ENCODE assay signal across 10 cellular contexts in genomic region chr6:138722425-138723371, GRCh38. TPM values are rescaled to one million over a fixed set of nuclear protein-coding genes. Genes with fewer than 3 reads are reported as not detected.
DNase-seq lines count a peak whose midpoint lies in the region; TF ChIP-seq lines count a peak whose summit lies in the region.
"Had no signal": no experiment of that assay in that cellular context is flagged by ENCODE, and none has a peak within 500 bp of the region (broad histone marks: within the 10 kb centered on the region; RNA-seq: fewer than 3 reads in every experiment).

No MANE protein-coding gene starts in this region.

- H3K27me3 Mint-ChIP-seq in neural progenitor cell (ENCODE audit: insufficient read depth, low read depth), result no peaks in the 10 kb centered on the region
- H3K27me3 Mint-ChIP-seq in activated T-cell treated with anti-CD3 and anti-CD28 coated beads, Interleukin-2, amount 50 U/mL, for 24 hours, result peaks cover 4% of the 10 kb centered on the region

- H2AFZ ChIP-seq in Karpas-422 (ENCODE audit: low read length), result no peak overlapping the region
- H2AFZ ChIP-seq in mammary epithelial cell (ENCODE audit: low read depth, low read length), result peak overlapping the region; percentile 23
- H2AFZ ChIP-seq in neural progenitor cell (replicated peaks), result no peak overlapping the region

- dilution Hi-C loops in mammary epithelial cell (cut with HindIII; ENCODE audit: low sequenced_read_pairs), result no loop called here

- no peaks in the 10 kb centered on the region for H3F3A ChIP-seq in neural progenitor cell (ENCODE audit: low read depth)

- H3K4me1 Mint-ChIP-seq in neural progenitor cell, result no peaks in the 10 kb centered on the region
- H3K4me1 Mint-ChIP-seq in activated T-cell treated with anti-CD3 and anti-CD28 coated beads, Interleukin-2, amount 50 U/mL, for 24 hours (ENCODE audit: low read depth), result no peaks in the 10 kb centered on the region
- H3K4me1 Mint-ChIP-seq: activated naive CD4-positive, alpha-beta T cell treated with anti-CD3 and anti-CD28 coated beads, Interleukin-2, amount 50 U/mL, for 24 hours had no signal

- TF ChIP-seq CTCF in mammary epithelial cell (conservative IDR thresholded peaks at IDR 0.05 in 1 of 2, IDR thresholded peaks at IDR 0.05 in 1 of 2; ENCODE audit: extremely low read depth in 1 of 2, insufficient read depth in 1 of 2, low read depth in 1 of 2, low read length in 2 of 2) (no peak), neural progenitor cell (IDR thresholded peaks at IDR 0.05) (no peak)

- H3K36me3 ChIP-seq in Karpas-422 (ENCODE audit: insufficient read depth, low read length) (no peaks in the 10 kb centered on the region), mammary epithelial cell (ENCODE audit: insufficient read depth, low read length) (peaks cover 3% of the 10 kb centered on the region), neural progenitor cell (no peaks in the 10 kb centered on the region)

- 58% methylated on average over 4 of the region's 4 CpGs for WGBS in mammary epithelial cell (ENCODE audit: low coverage, missing lambda C conversion rate)

- no peak overlapping the region for H3K9ac ChIP-seq in Karpas-422 (ENCODE audit: low read length)
- no peak overlapping the region for H3K9ac ChIP-seq in mammary epithelial cell (ENCODE audit: insufficient read depth, low read length)
- no peak overlapping the region for H3K9ac ChIP-seq in neural progenitor cell

- no peaks in the 10 kb centered on the region for H3K9me3 ChIP-seq in Karpas-422 (ENCODE audit: low read length)
- H3K9me3 ChIP-seq in mammary epithelial cell (replicated peaks; ENCODE audit: insufficient read depth, low read length), result no peaks in the 10 kb centered on the region
- no peaks in the 10 kb centered on the region for H3K9me3 ChIP-seq in neural progenitor cell (ENCODE audit: low read depth)

- H3K4me1 ChIP-seq in Karpas-422 (ENCODE audit: low read length) (peaks cover 26% of the 10 kb centered on the region), mammary epithelial cell (ENCODE audit: insufficient read depth, low read length) (peaks cover 10% of the 10 kb centered on the region), neural progenitor cell (no peaks in the 10 kb centered on the region)

- no peak overlapping the region for H3K4me3 Mint-ChIP-seq in neural progenitor cell
- H3K4me3 Mint-ChIP-seq in activated T-cell treated with anti-CD3 and anti-CD28 coated beads, Interleukin-2, amount 50 U/mL, for 24 hours, result no peak overlapping the region
- H3K4me3 Mint-ChIP-seq: activated naive CD4-positive, alpha-beta T cell treated with anti-CD3 and anti-CD28 coated beads, Interleukin-2, amount 50 U/mL, for 24 hours had no signal

- H3K9me2 ChIP-seq in Karpas-422 (replicated peaks; ENCODE audit: insufficient read depth, low read length), result no peaks in the 10 kb centered on the region

- no peaks in the 10 kb centered on the region for H3K9me3 Mint-ChIP-seq in neural progenitor cell
- H3K9me3 Mint-ChIP-seq in activated T-cell treated with anti-CD3 and anti-CD28 coated beads, Interleukin-2, amount 50 U/mL, for 24 hours, result no peaks in the 10 kb centered on the region
- H3K9me3 Mint-ChIP-seq: activated naive CD4-positive, alpha-beta T cell treated with anti-CD3 and anti-CD28 coated beads, Interleukin-2, amount 50 U/mL, for 24 hours had no signal

- H3K4me2 ChIP-seq in Karpas-422 (ENCODE audit: low read depth, low read length, poor library complexity, severe bottlenecking) (peak overlapping the region; percentile 8), mammary epithelial cell (ENCODE audit: insufficient read depth, low read depth, low read length) (no peak overlapping the region), neural progenitor cell (no peak overlapping the region)

- H3K27me3 ChIP-seq in Karpas-422 (ENCODE audit: low read length) (no peaks in the 10 kb centered on the region), mammary epithelial cell (ENCODE audit: insufficient read depth, low read length) (no peaks in the 10 kb centered on the region), neural progenitor cell (no peaks in the 10 kb centered on the region)

- H3K4me3 ChIP-seq in Karpas-422 (ENCODE audit: low read length), result no peak overlapping the region
- H3K4me3 ChIP-seq in mammary epithelial cell (replicated peaks in 1 of 3; ENCODE audit: insufficient read depth in 1 of 3, low read depth in 2 of 3, low read length in 3 of 3), result no peak overlapping the region
- H3K4me3 ChIP-seq in neural progenitor cell, result no peak overlapping the region

- no TSS peak for BruUV-seq in mammary epithelial cell (replicated peaks; lab: Mats Ljungman, UMichigan)

- no peaks in the 10 kb centered on the region for H4K20me1 ChIP-seq in Karpas-422 (ENCODE audit: insufficient read depth, low read depth, low read length)
- H4K20me1 ChIP-seq in mammary epithelial cell (ENCODE audit: insufficient read depth, low read length), result no peaks in the 10 kb centered on the region
- no peaks in the 10 kb centered on the region for H4K20me1 ChIP-seq in neural progenitor cell (ENCODE audit: low read depth)

- in situ Hi-C loops in mammary epithelial cell (cut with MboI; ENCODE audit: low sequenced_read_pairs in 2 of 2), result no loop called here

- intact Hi-C loops in mammary epithelial cell (cut with micrococcal nuclease), result no loop called here

- peak; percentile 66 for DNase-seq in ELR (ENCODE audit: low read depth)
- no peak for DNase-seq in Karpas-422
- DNase-seq in mammary epithelial cell, result peak; percentile 87
- peak; percentile 3 for DNase-seq in neural progenitor cell (ENCODE audit: low spot score)
- DNase-seq in DMS153 (lab: John Stamatoyannopoulos, UW), result no peak
- DNase-seq in activated T-cell treated with anti-CD3 and anti-CD28 coated beads, Interleukin-2, amount 50 U/mL, for 24 hours, result no peak
- DNase-seq in activated CD4-positive, alpha-beta T cell treated with anti-CD3 and anti-CD28 coated beads for 4 hours, result no peak
- no peak for DNase-seq in mucosa of gallbladder (ENCODE audit: low spot score)
- DNase-seq: NCI-H1436 had no signal

- H3K27ac Mint-ChIP-seq in neural progenitor cell, result no peak overlapping the region
- no peak overlapping the region for H3K27ac Mint-ChIP-seq in activated T-cell treated with anti-CD3 and anti-CD28 coated beads, Interleukin-2, amount 50 U/mL, for 24 hours
- H3K27ac Mint-ChIP-seq: activated naive CD4-positive, alpha-beta T cell treated with anti-CD3 and anti-CD28 coated beads, Interleukin-2, amount 50 U/mL, for 24 hours had no signal

- CTCF ChIA-PET in mammary epithelial cell (lab: Charles Lee; ENCODE audit: low non-redundant PET), result interaction anchor here (0.6 kb wide), 1 partner anchor 1928 kb away, joined by 3 read pairs; no protein-coding TSS in a partner anchor

- H3K79me2 ChIP-seq in Karpas-422 (ENCODE audit: low read length) (no peaks in the 10 kb centered on the region), mammary epithelial cell (ENCODE audit: insufficient read depth, low read length) (no peaks in the 10 kb centered on the region), neural progenitor cell (ENCODE audit: low read depth) (no peaks in the 10 kb centered on the region)

- H3K27ac ChIP-seq in Karpas-422 (ENCODE audit: low read length) (no peak overlapping the region), mammary epithelial cell (ENCODE audit: insufficient read depth, low read depth, low read length) (peak overlapping the region; percentile 0), neural progenitor cell (no peak overlapping the region)

- H3K36me3 Mint-ChIP-seq in neural progenitor cell, result no peaks in the 10 kb centered on the region
- no peaks in the 10 kb centered on the region for H3K36me3 Mint-ChIP-seq in activated T-cell treated with anti-CD3 and anti-CD28 coated beads, Interleukin-2, amount 50 U/mL, for 24 hours (ENCODE audit: low read depth)
- H3K36me3 Mint-ChIP-seq: activated naive CD4-positive, alpha-beta T cell treated with anti-CD3 and anti-CD28 coated beads, Interleukin-2, amount 50 U/mL, for 24 hours had no signal

RNA-seq across cellular contexts. Expression of gene CCDC28A, which starts 50.9 kb away (rescaled TPM):
- 43.8 and 55.2 TPM in 2 replicates for total RNA-seq in Karpas-422 (2014; rRNA removed; shearing (Covaris generic); ENCODE audit: low replicate concordance)
- total RNA-seq in mammary epithelial cell (10 to 100 TPM in 1 of 2 donors, 1 to 10 TPM in 1; 7.3 to 10.3 TPM), neural progenitor cell (ENCODE audit: low replicate concordance) (22.1 and 30.2 TPM in 2 replicates), mucosa of gallbladder (32.6 TPM)
- polyA plus RNA-seq in mammary epithelial cell, result 6.4 TPM
- polyA minus RNA-seq in mammary epithelial cell, result 1.2 TPM

Comparison
In these comparisons a context has a peak if more than half of its experiments do, and no peak if none do; other contexts are left out.
1. DNase-seq: peak in ELR (single experiment), mammary epithelial cell (single experiment) and neural progenitor cell (single experiment); none in Karpas-422 (single experiment), DMS153 (single experiment), activated T-cell treated with anti-CD3 and anti-CD28 coated beads, Interleukin-2, amount 50 U/mL, for 24 hours (single experiment), activated CD4-positive, alpha-beta T cell treated with anti-CD3 and anti-CD28 coated beads for 4 hours (0 of 2) and mucosa of gallbladder (single experiment).